Comparison of ENCODE assay signal across 9 cellular contexts in the genomic region with DNA sequence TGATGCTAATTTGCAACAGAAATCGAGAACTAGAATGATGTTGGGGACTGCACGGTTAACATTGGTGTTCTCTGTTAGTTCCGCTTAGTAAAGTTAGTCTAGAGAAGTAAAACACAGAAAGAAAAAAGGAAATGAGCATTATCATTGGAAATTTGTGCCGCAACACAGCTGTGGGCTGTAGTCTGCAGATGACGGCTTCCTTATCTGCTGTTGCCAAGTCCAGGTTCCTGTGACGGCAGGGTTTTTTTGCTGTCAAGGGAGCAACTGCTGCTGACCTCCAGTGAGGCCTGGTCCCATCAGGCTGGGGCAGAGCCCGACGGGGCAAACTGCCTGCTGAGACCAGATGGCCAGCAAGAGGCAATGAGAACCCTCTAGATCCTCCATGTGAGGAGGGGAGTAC.
A peak's percentile ranks its signal among the peaks of the same experiment; 100 is the strongest.
DNase-seq lines count a peak whose midpoint lies in the region; ATAC-seq and TF ChIP-seq lines count a peak whose summit lies in the region.
"Had no signal": no experiment of that assay in that cellular context is flagged by ENCODE, and none has a peak within 500 bp of the region (broad histone marks: within the 10 kb centered on the region; RNA-seq: fewer than 3 reads in every experiment).

No MANE protein-coding gene starts in this region.

- ATAC-seq in GM18867 (IDR thresholded peaks at IDR 0.05; ENCODE audit: unreplicated experiment) (peak; percentile 88), HG02588 (IDR thresholded peaks at IDR 0.05; ENCODE audit: unreplicated experiment) (peak; percentile 78)

- peak; percentile 55 to 63 for DNase-seq in Kasumi-1 (lab: John Stamatoyannopoulos, UW)
- DNase-seq in medulla oblongata (ENCODE audit: extremely low spot score): peak; percentile 50
- DNase-seq in GM13977 (ENCODE audit: low spot score): no peak
- DNase-seq in GM19240 (ENCODE audit: insufficient read length, low spot score): no peak
- DNase-seq in NCI-H2081 (lab: John Stamatoyannopoulos, UW): no peak
- DNase-seq in NCI-H2029 (lab: John Stamatoyannopoulos, UW): no peak
- DNase-seq: stimulated activated CD4-positive, alpha-beta T cell treated with anti-CD3 and anti-CD28 coated beads, Interleukin-12 subunit alpha, Interleukin-12 subunit beta, amount 100 ng/mL, for 4 hours had no signal

- TF ChIP-seq CTCF in GM13977 (IDR thresholded peaks at IDR 0.05; ENCODE audit: extremely low read depth, insufficient read depth, missing control alignments): no peak

- in situ Hi-C loops in GM13977 (cut with MboI; ENCODE audit: low pct_unique_long_range_greater_than_20kb, low sequenced_read_pairs, unreplicated experiment): loop anchor here (25.0 kb wide), 1 partner anchor 744 kb away; no protein-coding TSS in a partner anchor

Comparison
In these comparisons a context has a peak if more than half of its experiments do, and no peak if none do; other contexts are left out.
1. DNase-seq: peak in Kasumi-1 (2 of 2) and medulla oblongata (single experiment); none in GM13977 (single experiment), GM19240 (single experiment), NCI-H2081 (0 of 2) and NCI-H2029 (single experiment).